9 cellular contexts compared by ENCODE assay signal in the genomic region with DNA sequence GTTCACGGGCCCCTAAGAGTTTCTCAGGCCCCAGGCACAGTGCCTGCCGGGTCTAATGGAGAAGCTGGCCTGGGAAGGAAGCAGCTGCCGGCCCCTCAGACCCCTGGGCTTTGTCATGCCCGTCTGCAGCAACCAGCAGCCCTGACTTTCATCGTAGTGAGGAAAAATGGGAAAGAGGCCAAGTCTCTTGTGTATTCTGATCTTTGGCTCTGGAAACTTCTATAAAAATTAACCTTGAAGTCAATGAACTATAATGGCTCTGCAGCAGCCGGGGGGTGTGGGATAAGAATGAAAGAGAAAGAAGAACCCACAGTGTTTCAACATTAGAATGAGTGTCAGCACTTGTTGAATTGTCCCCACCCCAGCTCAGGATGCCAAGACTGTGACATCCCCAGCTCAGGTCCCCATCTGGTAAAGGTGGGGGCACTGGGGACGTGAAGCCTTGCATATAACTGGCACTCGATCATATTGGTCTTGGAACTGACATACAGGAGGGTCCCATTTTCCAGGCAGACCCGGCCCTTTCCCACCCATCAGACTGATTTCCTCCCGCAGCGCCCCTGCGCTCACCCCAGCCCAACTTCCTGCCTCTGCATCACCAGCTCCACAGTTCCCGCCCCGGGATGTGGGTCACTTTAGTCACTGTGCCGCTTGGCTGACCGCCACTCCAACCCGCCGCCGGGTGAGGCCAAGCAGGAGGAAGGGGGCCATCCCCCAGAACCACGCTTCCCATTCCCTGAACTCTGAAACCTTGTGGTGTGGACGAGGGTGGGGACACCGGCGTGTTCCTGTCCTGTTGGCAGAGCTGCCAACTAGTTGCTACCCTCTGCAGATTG. TPM values are rescaled to one million over a fixed set of nuclear protein-coding genes. Genes with fewer than 3 reads are reported as not detected.
DNase-seq lines count a peak whose midpoint lies in the region; ATAC-seq and TF ChIP-seq lines count a peak whose summit lies in the region.
"Had no signal": no experiment of that assay in that cellular context is flagged by ENCODE, and none has a peak within 500 bp of the region (broad histone marks: within the 10 kb centered on the region; RNA-seq: fewer than 3 reads in every experiment).

No MANE protein-coding gene starts in this region.

- ATAC-seq in GM21367 (IDR thresholded peaks at IDR 0.05; ENCODE audit: unreplicated experiment) (peak; percentile 48), left lobe of liver (peak; percentile 77)
- ATAC-seq: HCT116 had no signal

- H3K9me3 ChIP-seq in CD4-positive, alpha-beta memory T cell (ENCODE audit: control insufficient read depth in 1 of 2, low read length in 2 of 2), result no peaks in the 10 kb centered on the region
- H3K9me3 ChIP-seq in stomach, result no peaks in the 10 kb centered on the region

- no peaks in the 10 kb centered on the region for H3K27me3 ChIP-seq in CD4-positive, alpha-beta memory T cell (ENCODE audit: insufficient read depth, low read length)
- no peaks in the 10 kb centered on the region for H3K27me3 ChIP-seq in stomach

- no peaks in the 10 kb centered on the region for H3K4me1 ChIP-seq in CD4-positive, alpha-beta memory T cell (ENCODE audit: insufficient read depth, low read length)
- peaks cover 20 to 56% (median 36%) of the 10 kb centered on the region in 4 donors for H3K4me1 ChIP-seq in stomach

- CTCF ChIA-PET in CD4-positive, alpha-beta memory T cell (lab: Charles Lee; ENCODE audit: partially characterized antibody), result interaction anchor here (1.4 kb wide), 1 partner anchor 69 kb away, joined by 4 read pairs; no protein-coding TSS in a partner anchor

- no peak overlapping the region for H3K4me3 ChIP-seq in CD4-positive, alpha-beta memory T cell (ENCODE audit: low read length in 2 of 2)
- peak overlapping the region in 3 of 4 donors; percentile 4 to 25 (median 8) for H3K4me3 ChIP-seq in stomach

- TF ChIP-seq CTCF in stomach (IDR thresholded peaks at IDR 0.05), result no peak

- peak overlapping the region in 5 of 8 donors; percentile 17 to 41 (median 36) for H3K4me3 Mint-ChIP-seq in CD4-positive, alpha-beta memory T cell

- POLR2A ChIA-PET in CD4-positive, alpha-beta memory T cell (lab: Charles Lee; ENCODE audit: partially characterized antibody), result no interaction called here

- no peak for TF ChIP-seq POLR2A in stomach (IDR thresholded peaks at IDR 0.05)

- DNase-seq in CD4-positive, alpha-beta memory T cell, result no peak
- DNase-seq in NCI-H69 (lab: John Stamatoyannopoulos, UW), result peak; percentile 66
- peak; percentile 85 for DNase-seq in astrocyte of the hippocampus (ENCODE audit: low read depth, low spot score)
- DNase-seq in left lobe of liver (ENCODE audit: low spot score), result peak; percentile 91
- peak; percentile 79 for DNase-seq in stomach
- DNase-seq in DMS114 treated with DMSO at 0.1 percent for 48 hours (lab: John Stamatoyannopoulos, UW; ENCODE audit: unreplicated experiment), result no peak
- no peak for DNase-seq in NCI-H1694 (lab: John Stamatoyannopoulos, UW)

- WGBS in stomach, 5 donors, result 4 to 10% (median 6%) methylated on average over 22 to 23 of the region's 23 CpGs

- H3K9me3 Mint-ChIP-seq in CD4-positive, alpha-beta memory T cell, result no peaks in the 10 kb centered on the region

- intact Hi-C loops in CD4-positive, alpha-beta memory T cell (cut with micrococcal nuclease), result no loop called here
- intact Hi-C loops in stomach (cut with DNase I; ENCODE audit: low total_unique reads), result no loop called here

- peak overlapping the region in 2 of 7 donors; percentile 11 to 78 for H3K27ac Mint-ChIP-seq in CD4-positive, alpha-beta memory T cell

- H3K4me1 Mint-ChIP-seq in CD4-positive, alpha-beta memory T cell, result peaks cover 2 to 14% (median 8%) of the 10 kb centered on the region in 4 donors

- H3K27me3 Mint-ChIP-seq in CD4-positive, alpha-beta memory T cell, result peaks cover 0 to 11% of the 10 kb centered on the region in 2 donors

- no peaks in the 10 kb centered on the region for H3K36me3 Mint-ChIP-seq in CD4-positive, alpha-beta memory T cell

- no peaks in the 10 kb centered on the region for H3K36me3 ChIP-seq in CD4-positive, alpha-beta memory T cell (ENCODE audit: insufficient read depth, low read length)
- H3K36me3 ChIP-seq in stomach, result peaks cover 0 to 57% (median 44%) of the 10 kb centered on the region in 4 donors

- no peak overlapping the region for H3K27ac ChIP-seq in CD4-positive, alpha-beta memory T cell (ENCODE audit: low read depth, low read length)
- H3K27ac ChIP-seq in stomach, result peak overlapping the region; percentile 37 to 85 (median 83)

- TF ChIP-seq EP300 in stomach (IDR thresholded peaks at IDR 0.05), result no peak

RNA-seq across cellular contexts. Expression of a gene that starts 12.7 kb away (rescaled TPM):
- under 1 TPM; 0.50 to 0.67 TPM for total RNA-seq in CD4-positive, alpha-beta memory T cell
- polyA plus RNA-seq in CD4-positive, alpha-beta memory T cell, result under 1 TPM; 0.09 to 0.11 TPM
- total RNA-seq in left lobe of liver (193 TPM), stomach (100 to 1,000 TPM in 1 of 5 donors, 10 to 100 TPM in 4; 27.8 to 195 (median 44.3) TPM)
- polyA plus RNA-seq in stomach, result 10 to 100 TPM; 16.2 to 28.0 (median 25.1) TPM

Comparison
In these comparisons a context has a peak if more than half of its experiments do, and no peak if none do; other contexts are left out.
1. DNase-seq: peak in NCI-H69 (single experiment), astrocyte of the hippocampus (single experiment), left lobe of liver (single experiment) and stomach (single experiment); none in CD4-positive, alpha-beta memory T cell (0 of 5), DMS114 treated with DMSO at 0.1 percent for 48 hours (single experiment) and NCI-H1694 (single experiment).
2. H3K4me3 ChIP-seq: peak in stomach (3 of 4); none in CD4-positive, alpha-beta memory T cell (0 of 2).
3. RNA of a gene that starts 12.7 kb away (total RNA-seq): 193 TPM in left lobe of liver (single experiment) and 27.8 to 195 TPM in stomach; 0.50 to 0.67 TPM in CD4-positive, alpha-beta memory T cell; every median in the first group is over 10 times any median in the second.